ENCODE assay signal across 1 cellular context in genomic region chr6:41935190-41935569, GRCh38.
A peak's percentile ranks its signal among the peaks of the same experiment; 100 is the strongest.
TF ChIP-seq lines count a peak whose summit lies in the region.

No MANE protein-coding gene starts in this region.

TF ChIP-seq in GM12878, 131 proteins besides CTCF, POLR2A, EP300 and RAD21:
- TF ChIP-seq PKNOX1 (IDR thresholded peaks at IDR 0.05): peak; percentile 57; the same call in 1 of the 2 replicates
- TF ChIP-seq WRNIP1 (IDR thresholded peaks at IDR 0.05; ENCODE audit: borderline replicate concordance, low read depth, low read length): no peak
- TF ChIP-seq PAX8 (IDR thresholded peaks at IDR 0.05): no peak
